ENCODE assay signal across 22 cellular contexts in genomic region chrX:68077378-68077777, GRCh38.
A peak's percentile ranks its signal among the peaks of the same experiment; 100 is the strongest.
DNase-seq lines count a peak whose midpoint lies in the region; ATAC-seq, FAIRE-seq and TF ChIP-seq lines count a peak whose summit lies in the region.
"Had no signal": no experiment of that assay in that cellular context is flagged by ENCODE, and none has a peak within 500 bp of the region (broad histone marks: within the 10 kb centered on the region; RNA-seq: fewer than 3 reads in every experiment).

No MANE protein-coding gene starts in this region.

- no peak for TF ChIP-seq POLR2A in A549 (IDR thresholded peaks at IDR 0.05; ENCODE audit: low read length)

- POLR2A ChIA-PET in A549 (lab: Yijun Ruan, JAX), result no interaction called here
- POLR2A ChIA-PET in HEK293 (lab: Yijun Ruan, JAX), result no interaction called here

- TF ChIP-seq RAD21 in A549 (conservative IDR thresholded peaks at IDR 0.05 in 1 of 2, IDR thresholded peaks at IDR 0.05 in 1 of 2), result no peak

- no peak overlapping the region for H3K4me2 ChIP-seq in A549
- H3K4me2 ChIP-seq: BLaER1 treated with 17β-estradiol and CSF1 and Interleukin-3, amounts not matched to agents 10 nM and 100 nM had no signal

- TF ChIP-seq CTCF in A549 (IDR thresholded peaks at IDR 0.05) (no peak), HEK293 (tag by site-specific recombination; IDR thresholded peaks at IDR 0.05) (no peak), pancreas (IDR thresholded peaks at IDR 0.05) (no peak)

- H3K4me1 ChIP-seq in A549 (no peaks in the 10 kb centered on the region), HEK293 (ENCODE audit: control insufficient read depth, insufficient read depth, low read length) (no peaks in the 10 kb centered on the region), pancreas (no peaks in the 10 kb centered on the region)

- H3K36me3 ChIP-seq in HEK293 (ENCODE audit: control insufficient read depth in 2 of 2, insufficient read depth in 1 of 2, low read length in 2 of 2) (no peaks in the 10 kb centered on the region), pancreas (no peaks in the 10 kb centered on the region)

- no peak overlapping the region for H3K27ac ChIP-seq in A549
- H3K27ac ChIP-seq in HEK293 (ENCODE audit: extremely low read depth, low read depth, low read length), result no peak overlapping the region
- no peak overlapping the region for H3K27ac ChIP-seq in pancreas
- H3K27ac ChIP-seq: BLaER1 treated with 17β-estradiol and CSF1 and Interleukin-3, amounts not matched to agents 10 nM and 100 nM; C4-2B had no signal

- peak; percentile 84 for FAIRE-seq in A549 (lab: Jason Lieb, UNC)
- peak; percentile 49 for FAIRE-seq in pancreas (lab: Jason Lieb, UNC)
- FAIRE-seq: A204.1, G401.6, GM12891, GM19239 had no signal

- H3K9me3 ChIP-seq in A549, result no peaks in the 10 kb centered on the region
- H3K9me3 ChIP-seq in HEK293 (ENCODE audit: control insufficient read depth, insufficient read depth, low read depth, low read length), result no peaks in the 10 kb centered on the region; the same call in 1 of the 2 replicates
- H3K9me3 ChIP-seq in pancreas, result no peaks in the 10 kb centered on the region

- no peak for TF ChIP-seq EP300 in A549 (IDR thresholded peaks at IDR 0.05)

- CTCF ChIA-PET in A549 (lab: Yijun Ruan, JAX), result no interaction called here
- CTCF ChIA-PET in HEK293 (lab: Yijun Ruan, JAX), result interaction anchor here (0.7 to 0.8 kb wide), 2 partner anchors 10 to 61 kb away, joined by 3 read pairs; no protein-coding TSS in a partner anchor

- no peak for DNase-seq in A549 (ENCODE audit: low read depth in 1 of 2, low spot score in 1 of 2)
- no peak for DNase-seq in pancreas
- DNase-seq in DMS79 treated with DMSO at 0.1 percent for 48 hours (lab: John Stamatoyannopoulos, UW), result no peak
- DNase-seq in SW 1271 (lab: John Stamatoyannopoulos, UW), result no peak
- DNase-seq: 8988T; AML-193; CD4-positive, alpha-beta memory T cell; CD4-positive, CD25-positive, alpha-beta regulatory T cell; CD8-positive, alpha-beta memory T cell; COR-L47; DMS 273 treated with DMSO at 0.1 percent for 48 hours; DMS153; DMS53; DMS79; GF-D8 had no signal

- H3K27me3 ChIP-seq in pancreas, result peaks cover 0 to 1% (median 0%) of the 10 kb centered on the region in 4 donors
- H3K27me3 ChIP-seq: BLaER1 treated with 17β-estradiol and CSF1 and Interleukin-3, amounts not matched to agents 10 nM and 100 nM had no signal

- intact Hi-C loops in pancreas (cut with DNase I), result no loop called here

- H3K4me3 ChIP-seq in A549, result no peak overlapping the region
- no peak overlapping the region for H3K4me3 ChIP-seq in HEK293 (ENCODE audit: low read depth, low read length)
- H3K4me3 ChIP-seq in pancreas, result no peak overlapping the region
- H3K4me3 ChIP-seq: BLaER1 treated with 17β-estradiol and CSF1 and Interleukin-3, amounts not matched to agents 10 nM and 100 nM had no signal

- no peak for ATAC-seq in A549
- ATAC-seq in pancreas, result no peak

TF ChIP-seq in A549, 52 proteins besides CTCF, POLR2A, EP300 and RAD21:
- TF ChIP-seq HOXA7 (CRISPR knock-in tag; IDR thresholded peaks at IDR 0.05) (no peak), NFE2L2 (conservative IDR thresholded peaks at IDR 0.05; ENCODE audit: low read length) (no peak)

TF ChIP-seq in HEK293, 187 proteins besides CTCF, POLR2A, EP300 and RAD21:
- TF ChIP-seq ZNF146 (tag by site-specific recombination; IDR thresholded peaks at IDR 0.05) (peak; percentile 38; the same call in 1 of the 2 replicates), ATF2 (tag by site-specific recombination; IDR thresholded peaks at IDR 0.05; ENCODE audit: low read depth) (peak; percentile 87), PRDM10 (tag by site-specific recombination; IDR thresholded peaks at IDR 0.05) (no peak)
TF ChIP-seq in HEK293: peak in this region for 2.
